ENCODE assay signal across 1 cellular context in the genomic region with DNA sequence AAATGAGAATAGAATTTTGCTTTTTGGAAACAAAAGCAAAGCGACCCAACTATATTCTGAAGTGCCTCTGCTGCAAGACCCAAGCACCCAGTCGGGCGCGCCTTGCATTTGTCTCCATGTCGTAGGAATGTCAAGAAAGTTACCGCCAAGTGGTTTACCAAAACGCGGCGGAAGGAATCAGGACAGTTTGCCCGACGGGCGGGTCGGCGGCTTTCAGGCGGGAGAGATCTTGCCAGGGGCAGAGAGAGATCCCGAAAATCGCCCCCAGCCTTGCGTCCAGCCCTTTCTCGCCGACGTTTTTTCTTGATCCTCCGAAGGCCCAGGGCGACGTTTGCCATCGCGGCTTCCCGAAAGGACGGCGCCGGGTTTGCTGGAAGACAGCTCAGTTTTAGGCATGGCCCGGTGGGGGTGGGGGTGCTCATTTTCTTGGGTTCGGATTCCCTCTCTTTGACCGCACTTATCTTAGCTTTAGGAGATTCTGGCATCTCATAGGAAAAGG.
A peak's percentile ranks its signal among the peaks of the same experiment; 100 is the strongest.
TF ChIP-seq lines count a peak whose summit lies in the region.

No MANE protein-coding gene starts in this region.

TF ChIP-seq in K562, 482 proteins besides CTCF, POLR2A, EP300 and RAD21 (continued from another document and continues in another):
- TF ChIP-seq SNRNP70 (optimal IDR thresholded peaks at IDR 0.05; ENCODE audit: low read depth, low read length) (no peak), MEF2D (tag; conservative IDR thresholded peaks at IDR 0.05; ENCODE audit: low read depth) (no peak; the same call in 1 of the 2 replicates), ZBTB17 (CRISPR knock-in tag; IDR thresholded peaks at IDR 0.05) (no peak; the same call in 1 of the 2 replicates), GTF2F1 (IDR thresholded peaks at IDR 0.05; ENCODE audit: low read depth, low read length) (no peak), YBX1 (IDR thresholded peaks at IDR 0.05) (no peak), SRSF3 (IDR thresholded peaks at IDR 0.05; ENCODE audit: insufficient read depth, low read length) (no peak), TAF9B (IDR thresholded peaks at IDR 0.05; ENCODE audit: partially characterized antibody) (peak; percentile 22), ZC3H8 (IDR thresholded peaks at IDR 0.05) (no peak), TFAM (CRISPR knock-in tag; conservative IDR thresholded peaks at IDR 0.05) (no peak), RBBP5 (IDR thresholded peaks at IDR 0.05; ENCODE audit: borderline replicate concordance, insufficient read depth, low read length, poor library complexity, severe bottlenecking) (peak; percentile 94), MEIS2 (IDR thresholded peaks at IDR 0.05; ENCODE audit: partially characterized antibody) (no peak), RBM39 (optimal IDR thresholded peaks at IDR 0.05; ENCODE audit: low read depth, low read length) (no peak), CHD1 (IDR thresholded peaks at IDR 0.05; ENCODE audit: low read length) (peak; percentile 30), GABPA (tag; conservative IDR thresholded peaks at IDR 0.05; ENCODE audit: low read depth) (peak; percentile 32; the same call in 1 of the 2 replicates), MAFG (tag; conservative IDR thresholded peaks at IDR 0.05) (no peak), HDAC8 (tag; IDR thresholded peaks at IDR 0.05) (no peak), RBM25 (IDR thresholded peaks at IDR 0.05; ENCODE audit: low read depth, low read length, severe bottlenecking) (no peak)
- TF ChIP-seq, protein P1, sequence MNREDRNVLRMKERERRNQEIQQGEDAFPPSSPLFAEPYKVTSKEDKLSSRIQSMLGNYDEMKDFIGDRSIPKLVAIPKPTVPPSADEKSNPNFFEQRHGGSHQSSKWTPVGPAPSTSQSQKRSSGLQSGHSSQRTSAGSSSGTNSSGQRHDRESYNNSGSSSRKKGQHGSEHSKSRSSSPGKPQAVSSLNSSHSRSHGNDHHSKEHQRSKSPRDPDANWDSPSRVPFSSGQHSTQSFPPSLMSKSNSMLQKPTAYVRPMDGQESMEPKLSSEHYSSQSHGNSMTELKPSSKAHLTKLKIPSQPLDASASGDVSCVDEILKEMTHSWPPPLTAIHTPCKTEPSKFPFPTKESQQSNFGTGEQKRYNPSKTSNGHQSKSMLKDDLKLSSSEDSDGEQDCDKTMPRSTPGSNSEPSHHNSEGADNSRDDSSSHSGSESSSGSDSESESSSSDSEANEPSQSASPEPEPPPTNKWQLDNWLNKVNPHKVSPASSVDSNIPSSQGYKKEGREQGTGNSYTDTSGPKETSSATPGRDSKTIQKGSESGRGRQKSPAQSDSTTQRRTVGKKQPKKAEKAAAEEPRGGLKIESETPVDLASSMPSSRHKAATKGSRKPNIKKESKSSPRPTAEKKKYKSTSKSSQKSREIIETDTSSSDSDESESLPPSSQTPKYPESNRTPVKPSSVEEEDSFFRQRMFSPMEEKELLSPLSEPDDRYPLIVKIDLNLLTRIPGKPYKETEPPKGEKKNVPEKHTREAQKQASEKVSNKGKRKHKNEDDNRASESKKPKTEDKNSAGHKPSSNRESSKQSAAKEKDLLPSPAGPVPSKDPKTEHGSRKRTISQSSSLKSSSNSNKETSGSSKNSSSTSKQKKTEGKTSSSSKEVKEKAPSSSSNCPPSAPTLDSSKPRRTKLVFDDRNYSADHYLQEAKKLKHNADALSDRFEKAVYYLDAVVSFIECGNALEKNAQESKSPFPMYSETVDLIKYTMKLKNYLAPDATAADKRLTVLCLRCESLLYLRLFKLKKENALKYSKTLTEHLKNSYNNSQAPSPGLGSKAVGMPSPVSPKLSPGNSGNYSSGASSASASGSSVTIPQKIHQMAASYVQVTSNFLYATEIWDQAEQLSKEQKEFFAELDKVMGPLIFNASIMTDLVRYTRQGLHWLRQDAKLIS (CRISPR knock-in tag; IDR thresholded peaks at IDR 0.05), result 0 out of 2 replicates have a peak, but pooled peaks have one; percentile 46
- TF ChIP-seq, protein P2, sequence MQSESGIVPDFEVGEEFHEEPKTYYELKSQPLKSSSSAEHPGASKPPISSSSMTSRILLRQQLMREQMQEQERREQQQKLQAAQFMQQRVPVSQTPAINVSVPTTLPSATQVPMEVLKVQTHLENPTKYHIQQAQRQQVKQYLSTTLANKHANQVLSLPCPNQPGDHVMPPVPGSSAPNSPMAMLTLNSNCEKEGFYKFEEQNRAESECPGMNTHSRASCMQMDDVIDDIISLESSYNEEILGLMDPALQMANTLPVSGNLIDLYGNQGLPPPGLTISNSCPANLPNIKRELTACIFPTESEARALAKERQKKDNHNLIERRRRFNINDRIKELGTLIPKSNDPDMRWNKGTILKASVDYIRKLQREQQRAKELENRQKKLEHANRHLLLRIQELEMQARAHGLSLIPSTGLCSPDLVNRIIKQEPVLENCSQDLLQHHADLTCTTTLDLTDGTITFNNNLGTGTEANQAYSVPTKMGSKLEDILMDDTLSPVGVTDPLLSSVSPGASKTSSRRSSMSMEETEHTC (IDR thresholded peaks at IDR 0.05), result no peak
- TF ChIP-seq, protein P3, sequence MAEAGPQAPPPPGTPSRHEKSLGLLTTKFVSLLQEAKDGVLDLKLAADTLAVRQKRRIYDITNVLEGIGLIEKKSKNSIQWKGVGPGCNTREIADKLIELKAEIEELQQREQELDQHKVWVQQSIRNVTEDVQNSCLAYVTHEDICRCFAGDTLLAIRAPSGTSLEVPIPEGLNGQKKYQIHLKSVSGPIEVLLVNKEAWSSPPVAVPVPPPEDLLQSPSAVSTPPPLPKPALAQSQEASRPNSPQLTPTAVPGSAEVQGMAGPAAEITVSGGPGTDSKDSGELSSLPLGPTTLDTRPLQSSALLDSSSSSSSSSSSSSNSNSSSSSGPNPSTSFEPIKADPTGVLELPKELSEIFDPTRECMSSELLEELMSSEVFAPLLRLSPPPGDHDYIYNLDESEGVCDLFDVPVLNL (CRISPR knock-in tag; IDR thresholded peaks at IDR 0.05; ENCODE audit: low read depth), result no peak
- TF ChIP-seq, protein P4, sequence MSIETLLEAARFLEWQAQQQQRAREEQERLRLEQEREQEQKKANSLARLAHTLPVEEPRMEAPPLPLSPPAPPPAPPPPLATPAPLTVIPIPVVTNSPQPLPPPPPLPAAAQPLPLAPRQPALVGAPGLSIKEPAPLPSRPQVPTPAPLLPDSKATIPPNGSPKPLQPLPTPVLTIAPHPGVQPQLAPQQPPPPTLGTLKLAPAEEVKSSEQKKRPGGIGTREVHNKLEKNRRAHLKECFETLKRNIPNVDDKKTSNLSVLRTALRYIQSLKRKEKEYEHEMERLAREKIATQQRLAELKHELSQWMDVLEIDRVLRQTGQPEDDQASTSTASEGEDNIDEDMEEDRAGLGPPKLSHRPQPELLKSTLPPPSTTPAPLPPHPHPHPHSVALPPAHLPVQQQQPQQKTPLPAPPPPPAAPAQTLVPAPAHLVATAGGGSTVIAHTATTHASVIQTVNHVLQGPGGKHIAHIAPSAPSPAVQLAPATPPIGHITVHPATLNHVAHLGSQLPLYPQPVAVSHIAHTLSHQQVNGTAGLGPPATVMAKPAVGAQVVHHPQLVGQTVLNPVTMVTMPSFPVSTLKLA (conservative IDR thresholded peaks at IDR 0.05), result peak; percentile 13 to 38; a peak in 2 of 4 replicates
- TF ChIP-seq, protein P5, sequence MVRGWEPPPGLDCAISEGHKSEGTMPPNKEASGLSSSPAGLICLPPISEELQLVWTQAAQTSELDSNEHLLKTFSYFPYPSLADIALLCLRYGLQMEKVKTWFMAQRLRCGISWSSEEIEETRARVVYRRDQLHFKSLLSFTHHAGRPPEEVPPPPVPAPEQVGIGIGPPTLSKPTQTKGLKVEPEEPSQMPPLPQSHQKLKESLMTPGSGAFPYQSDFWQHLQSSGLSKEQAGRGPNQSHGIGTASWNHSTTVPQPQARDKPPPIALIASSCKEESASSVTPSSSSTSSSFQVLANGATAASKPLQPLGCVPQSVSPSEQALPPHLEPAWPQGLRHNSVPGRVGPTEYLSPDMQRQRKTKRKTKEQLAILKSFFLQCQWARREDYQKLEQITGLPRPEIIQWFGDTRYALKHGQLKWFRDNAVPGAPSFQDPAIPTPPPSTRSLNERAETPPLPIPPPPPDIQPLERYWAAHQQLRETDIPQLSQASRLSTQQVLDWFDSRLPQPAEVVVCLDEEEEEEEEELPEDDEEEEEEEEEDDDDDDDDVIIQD (CRISPR knock-in tag; IDR thresholded peaks at IDR 0.05), result no peak
- TF ChIP-seq, protein P6, sequence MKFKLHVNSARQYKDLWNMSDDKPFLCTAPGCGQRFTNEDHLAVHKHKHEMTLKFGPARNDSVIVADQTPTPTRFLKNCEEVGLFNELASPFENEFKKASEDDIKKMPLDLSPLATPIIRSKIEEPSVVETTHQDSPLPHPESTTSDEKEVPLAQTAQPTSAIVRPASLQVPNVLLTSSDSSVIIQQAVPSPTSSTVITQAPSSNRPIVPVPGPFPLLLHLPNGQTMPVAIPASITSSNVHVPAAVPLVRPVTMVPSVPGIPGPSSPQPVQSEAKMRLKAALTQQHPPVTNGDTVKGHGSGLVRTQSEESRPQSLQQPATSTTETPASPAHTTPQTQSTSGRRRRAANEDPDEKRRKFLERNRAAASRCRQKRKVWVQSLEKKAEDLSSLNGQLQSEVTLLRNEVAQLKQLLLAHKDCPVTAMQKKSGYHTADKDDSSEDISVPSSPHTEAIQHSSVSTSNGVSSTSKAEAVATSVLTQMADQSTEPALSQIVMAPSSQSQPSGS (CRISPR knock-in tag; IDR thresholded peaks at IDR 0.05), result no peak
- TF ChIP-seq, protein P7, sequence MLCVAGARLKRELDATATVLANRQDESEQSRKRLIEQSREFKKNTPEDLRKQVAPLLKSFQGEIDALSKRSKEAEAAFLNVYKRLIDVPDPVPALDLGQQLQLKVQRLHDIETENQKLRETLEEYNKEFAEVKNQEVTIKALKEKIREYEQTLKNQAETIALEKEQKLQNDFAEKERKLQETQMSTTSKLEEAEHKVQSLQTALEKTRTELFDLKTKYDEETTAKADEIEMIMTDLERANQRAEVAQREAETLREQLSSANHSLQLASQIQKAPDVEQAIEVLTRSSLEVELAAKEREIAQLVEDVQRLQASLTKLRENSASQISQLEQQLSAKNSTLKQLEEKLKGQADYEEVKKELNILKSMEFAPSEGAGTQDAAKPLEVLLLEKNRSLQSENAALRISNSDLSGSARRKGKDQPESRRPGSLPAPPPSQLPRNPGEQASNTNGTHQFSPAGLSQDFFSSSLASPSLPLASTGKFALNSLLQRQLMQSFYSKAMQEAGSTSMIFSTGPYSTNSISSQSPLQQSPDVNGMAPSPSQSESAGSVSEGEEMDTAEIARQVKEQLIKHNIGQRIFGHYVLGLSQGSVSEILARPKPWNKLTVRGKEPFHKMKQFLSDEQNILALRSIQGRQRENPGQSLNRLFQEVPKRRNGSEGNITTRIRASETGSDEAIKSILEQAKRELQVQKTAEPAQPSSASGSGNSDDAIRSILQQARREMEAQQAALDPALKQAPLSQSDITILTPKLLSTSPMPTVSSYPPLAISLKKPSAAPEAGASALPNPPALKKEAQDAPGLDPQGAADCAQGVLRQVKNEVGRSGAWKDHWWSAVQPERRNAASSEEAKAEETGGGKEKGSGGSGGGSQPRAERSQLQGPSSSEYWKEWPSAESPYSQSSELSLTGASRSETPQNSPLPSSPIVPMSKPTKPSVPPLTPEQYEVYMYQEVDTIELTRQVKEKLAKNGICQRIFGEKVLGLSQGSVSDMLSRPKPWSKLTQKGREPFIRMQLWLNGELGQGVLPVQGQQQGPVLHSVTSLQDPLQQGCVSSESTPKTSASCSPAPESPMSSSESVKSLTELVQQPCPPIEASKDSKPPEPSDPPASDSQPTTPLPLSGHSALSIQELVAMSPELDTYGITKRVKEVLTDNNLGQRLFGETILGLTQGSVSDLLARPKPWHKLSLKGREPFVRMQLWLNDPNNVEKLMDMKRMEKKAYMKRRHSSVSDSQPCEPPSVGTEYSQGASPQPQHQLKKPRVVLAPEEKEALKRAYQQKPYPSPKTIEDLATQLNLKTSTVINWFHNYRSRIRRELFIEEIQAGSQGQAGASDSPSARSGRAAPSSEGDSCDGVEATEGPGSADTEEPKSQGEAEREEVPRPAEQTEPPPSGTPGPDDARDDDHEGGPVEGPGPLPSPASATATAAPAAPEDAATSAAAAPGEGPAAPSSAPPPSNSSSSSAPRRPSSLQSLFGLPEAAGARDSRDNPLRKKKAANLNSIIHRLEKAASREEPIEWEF (CRISPR knock-in tag; IDR thresholded peaks at IDR 0.05), result no peak
- TF ChIP-seq, protein P8, sequence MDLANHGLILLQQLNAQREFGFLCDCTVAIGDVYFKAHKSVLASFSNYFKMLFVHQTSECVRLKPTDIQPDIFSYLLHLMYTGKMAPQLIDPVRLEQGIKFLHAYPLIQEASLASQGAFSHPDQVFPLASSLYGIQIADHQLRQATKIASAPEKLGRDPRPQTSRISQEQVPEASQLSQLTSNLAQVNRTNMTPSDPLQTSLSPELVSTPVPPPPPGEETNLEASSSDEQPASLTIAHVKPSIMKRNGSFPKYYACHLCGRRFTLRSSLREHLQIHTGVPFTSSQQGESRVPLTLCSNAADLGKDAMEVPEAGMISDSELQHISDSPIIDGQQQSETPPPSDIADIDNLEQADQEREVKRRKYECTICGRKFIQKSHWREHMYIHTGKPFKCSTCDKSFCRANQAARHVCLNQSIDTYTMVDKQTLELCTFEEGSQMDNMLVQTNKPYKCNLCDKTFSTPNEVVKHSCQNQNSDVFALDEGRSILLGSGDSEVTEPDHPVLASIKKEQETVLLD (IDR thresholded peaks at IDR 0.05), result peak; percentile 51
- TF ChIP-seq, protein P9, sequence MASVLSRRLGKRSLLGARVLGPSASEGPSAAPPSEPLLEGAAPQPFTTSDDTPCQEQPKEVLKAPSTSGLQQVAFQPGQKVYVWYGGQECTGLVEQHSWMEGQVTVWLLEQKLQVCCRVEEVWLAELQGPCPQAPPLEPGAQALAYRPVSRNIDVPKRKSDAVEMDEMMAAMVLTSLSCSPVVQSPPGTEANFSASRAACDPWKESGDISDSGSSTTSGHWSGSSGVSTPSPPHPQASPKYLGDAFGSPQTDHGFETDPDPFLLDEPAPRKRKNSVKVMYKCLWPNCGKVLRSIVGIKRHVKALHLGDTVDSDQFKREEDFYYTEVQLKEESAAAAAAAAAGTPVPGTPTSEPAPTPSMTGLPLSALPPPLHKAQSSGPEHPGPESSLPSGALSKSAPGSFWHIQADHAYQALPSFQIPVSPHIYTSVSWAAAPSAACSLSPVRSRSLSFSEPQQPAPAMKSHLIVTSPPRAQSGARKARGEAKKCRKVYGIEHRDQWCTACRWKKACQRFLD (CRISPR knock-in tag; IDR thresholded peaks at IDR 0.05), result peak; percentile 66; the same call in 1 of the 2 replicates
